20 cellular contexts compared by ENCODE assay signal in genomic region chr6:52124126-52125121, GRCh38. TPM values are rescaled to one million over a fixed set of nuclear protein-coding genes. Genes with fewer than 3 reads are reported as not detected.
DNase-seq lines count a peak whose midpoint lies in the region; ATAC-seq, FAIRE-seq and TF ChIP-seq lines count a peak whose summit lies in the region.
"Had no signal": no experiment of that assay in that cellular context is flagged by ENCODE, and none has a peak within 500 bp of the region (broad histone marks: within the 10 kb centered on the region; RNA-seq: fewer than 3 reads in every experiment).

No MANE protein-coding gene starts in this region.

- H3K79me2 ChIP-seq in HepG2 (ENCODE audit: insufficient read depth, low read length): no peaks in the 10 kb centered on the region

- H3K4me1 Mint-ChIP-seq in naive thymus-derived CD4-positive, alpha-beta T cell: no peaks in the 10 kb centered on the region

- TF ChIP-seq EP300 in HepG2 (IDR thresholded peaks at IDR 0.05; ENCODE audit: low read depth in 2 of 2, low read length in 2 of 2) (no peak), HepG2 (CRISPR knock-in tag; IDR thresholded peaks at IDR 0.05; ENCODE audit: borderline replicate concordance) (no peak)

- 56% methylated on average over 3 of the region's 3 CpGs for WGBS in HepG2 (ENCODE audit: low lambda C conversion rate)

- H4K20me1 ChIP-seq in HepG2 (ENCODE audit: insufficient read depth, low read length): no peaks in the 10 kb centered on the region

- H3K27me3 Mint-ChIP-seq in naive thymus-derived CD4-positive, alpha-beta T cell: peaks cover 23 to 56% (median 54%) of the 10 kb centered on the region in 5 donors

- H3K9ac ChIP-seq in HepG2 (ENCODE audit: insufficient read depth, low read depth, low read length): no peak overlapping the region

- no peaks in the 10 kb centered on the region for H3K4me1 ChIP-seq in foreskin keratinocyte
- H3K4me1 ChIP-seq in HepG2 (ENCODE audit: insufficient read depth, low read length): peaks cover 19% of the 10 kb centered on the region
- H3K4me1 ChIP-seq in naive thymus-derived CD4-positive, alpha-beta T cell (ENCODE audit: control insufficient read depth in 2 of 2, insufficient read depth in 2 of 2, low read length in 2 of 2): no peaks in the 10 kb centered on the region
- H3K4me1 ChIP-seq: BE2C, HAP-1 had no signal

- no TSS peak for BruUV-seq in HepG2 (replicated peaks; lab: Mats Ljungman, UMichigan)

- H3K4me3 ChIP-seq in HepG2 (replicated peaks in 1 of 3; ENCODE audit: insufficient read depth in 1 of 3, low read depth in 2 of 3, low read length in 3 of 3) (no peak overlapping the region), dorsolateral prefrontal cortex (no peak overlapping the region)
- no peak overlapping the region for H3K4me3 ChIP-seq in naive thymus-derived CD4-positive, alpha-beta T cell (ENCODE audit: low read length)
- H3K4me3 ChIP-seq: GM12878, HAP-1 had no signal

- peaks cover 0 to 20% (median 7%) of the 10 kb centered on the region in 11 donors for H3K9me3 Mint-ChIP-seq in naive thymus-derived CD4-positive, alpha-beta T cell

- no peaks in the 10 kb centered on the region for H3K9me3 ChIP-seq in HepG2 (ENCODE audit: low read length)
- no peaks in the 10 kb centered on the region for H3K9me3 ChIP-seq in naive thymus-derived CD4-positive, alpha-beta T cell (ENCODE audit: control insufficient read depth in 2 of 3, low read length in 3 of 3)
- H3K9me3 ChIP-seq: HAP-1 had no signal

- no peak overlapping the region for H2AFZ ChIP-seq in HepG2 (ENCODE audit: low read length)

- DNase-seq in DMS53 (lab: John Stamatoyannopoulos, UW): peak; percentile 17
- DNase-seq in DMS53 treated with DMSO at 0.1 percent for 48 hours (lab: John Stamatoyannopoulos, UW; ENCODE audit: unreplicated experiment): no peak
- no peak for DNase-seq in foreskin keratinocyte
- peak; percentile 8 for DNase-seq in HepG2 (ENCODE audit: low spot score)
- DNase-seq in hippocampal formation (lab: John Stamatoyannopoulos, UW): no peak
- no peak for DNase-seq in naive thymus-derived CD4-positive, alpha-beta T cell
- no peak for DNase-seq in dorsolateral prefrontal cortex
- DNase-seq: BE2C; CD4-positive, alpha-beta T cell; GDM1; KG1; NCI-H146; NCI-H2081; NCI-H524; SHP77 treated with DMSO at 0.1 percent for 48 hours had no signal

- ATAC-seq in foreskin keratinocyte (peak; percentile 32), HepG2 (peak; percentile 87), HG02571 (IDR thresholded peaks at IDR 0.05; ENCODE audit: unreplicated experiment) (no peak)
- ATAC-seq in naive thymus-derived CD4-positive, alpha-beta T cell: no peak
- ATAC-seq: GM12878 had no signal

- TF ChIP-seq POLR2A in HepG2 (IDR thresholded peaks at IDR 0.05; ENCODE audit: insufficient read depth in 1 of 2, low read depth in 2 of 2, low read length in 2 of 2): no peak

- intact Hi-C loops in HepG2 (cut with micrococcal nuclease; ENCODE audit: unreplicated experiment) (no loop called here), dorsolateral prefrontal cortex (cut with DNase I) (no loop called here)
- intact Hi-C loops in naive thymus-derived CD4-positive, alpha-beta T cell (cut with micrococcal nuclease): no loop called here

- H3K4me2 ChIP-seq in HepG2 (ENCODE audit: low read depth, low read length): peak overlapping the region; percentile 49

- H3K27me3 ChIP-seq in foreskin keratinocyte (peaks cover 13% of the 10 kb centered on the region), HepG2 (ENCODE audit: control insufficient read depth in 1 of 2, insufficient read depth in 2 of 2, low read length in 2 of 2) (no peaks in the 10 kb centered on the region), dorsolateral prefrontal cortex (peaks cover 0 to 44% (median 4%) of the 10 kb centered on the region in 45 donors)
- H3K27me3 ChIP-seq in naive thymus-derived CD4-positive, alpha-beta T cell (ENCODE audit: control insufficient read depth in 2 of 2, insufficient read depth in 2 of 2, low read length in 2 of 2): no peaks in the 10 kb centered on the region

- TF ChIP-seq RAD21 in HepG2 (CRISPR knock-in tag; IDR thresholded peaks at IDR 0.05): no peak

- H3K27ac ChIP-seq in foreskin keratinocyte (no peak overlapping the region), HepG2 (ENCODE audit: extremely low read length, insufficient read depth, low read length) (no peak overlapping the region), dorsolateral prefrontal cortex (no peak overlapping the region)
- no peak overlapping the region for H3K27ac ChIP-seq in naive thymus-derived CD4-positive, alpha-beta T cell (ENCODE audit: low read depth, low read length)
- H3K27ac ChIP-seq: 22Rv1 had no signal

- H3K4me3 Mint-ChIP-seq in naive thymus-derived CD4-positive, alpha-beta T cell: no peak overlapping the region
- H3K4me3 Mint-ChIP-seq: CD4-positive, alpha-beta T cell had no signal

- TF ChIP-seq CTCF in foreskin keratinocyte (conservative IDR thresholded peaks at IDR 0.05): no peak
- no peak for TF ChIP-seq CTCF in HepG2 (CRISPR knock-in tag; IDR thresholded peaks at IDR 0.05)
- TF ChIP-seq CTCF in dorsolateral prefrontal cortex (IDR thresholded peaks at IDR 0.05 in 54 of 56, conservative IDR thresholded peaks at IDR 0.05 in 2 of 56; ENCODE audit: low read depth in 1 of 56, partially characterized antibody in 56 of 56): no peak

- CTCF ChIA-PET in HepG2 (lab: Yijun Ruan, JAX; ENCODE audit: low intra/inter-chr PET ratio, low total read pairs): no interaction called here
- CTCF ChIA-PET in naive thymus-derived CD4-positive, alpha-beta T cell (lab: Charles Lee): no interaction called here

- no peak overlapping the region for H3K27ac Mint-ChIP-seq in naive thymus-derived CD4-positive, alpha-beta T cell
- H3K27ac Mint-ChIP-seq: CD4-positive, alpha-beta T cell had no signal

- H3K36me3 ChIP-seq in HepG2 (replicated peaks in 1 of 2; ENCODE audit: control insufficient read depth in 1 of 2, insufficient read depth in 2 of 2, low read length in 2 of 2): no peaks in the 10 kb centered on the region
- no peaks in the 10 kb centered on the region for H3K36me3 ChIP-seq in naive thymus-derived CD4-positive, alpha-beta T cell (ENCODE audit: control insufficient read depth in 2 of 3, insufficient read depth in 3 of 3, low read length in 3 of 3)
- H3K36me3 ChIP-seq: BE2C, HAP-1 had no signal

- peaks cover 0 to 3% (median 0%) of the 10 kb centered on the region in 5 donors for H3K36me3 Mint-ChIP-seq in naive thymus-derived CD4-positive, alpha-beta T cell

- in situ Hi-C loops in HepG2 (cut with HindIII; ENCODE audit: extremely low pct_ligation_motif_present, low pct_unique_long_range_greater_than_20kb): no loop called here

- FAIRE-seq in HepG2 (lab: Jason Lieb, UNC): peak; percentile 34
- FAIRE-seq: GM12878, GM18507 had no signal

- POLR2A ChIA-PET in HepG2 (lab: Yijun Ruan, JAX): no interaction called here
- POLR2A ChIA-PET in naive thymus-derived CD4-positive, alpha-beta T cell (lab: Charles Lee): no interaction called here

TF ChIP-seq in HepG2, 621 proteins besides CTCF, POLR2A, EP300 and RAD21 (continues in another document):
- no peak for TF ChIP-seq SRY (CRISPR knock-in tag; IDR thresholded peaks at IDR 0.05)
- TF ChIP-seq ZNF562 (CRISPR knock-in tag; IDR thresholded peaks at IDR 0.05; ENCODE audit: borderline replicate concordance): no peak
- peak; percentile 75; the same call in 1 of the 2 replicates for TF ChIP-seq MEIS1 (CRISPR knock-in tag; IDR thresholded peaks at IDR 0.05; ENCODE audit: borderline replicate concordance)
- TF ChIP-seq FOXJ3 (CRISPR knock-in tag; IDR thresholded peaks at IDR 0.05; ENCODE audit: borderline replicate concordance): peak; percentile 14; the same call in 1 of the 2 replicates
- no peak for TF ChIP-seq TFDP1 (CRISPR knock-in tag; IDR thresholded peaks at IDR 0.05; ENCODE audit: borderline replicate concordance)
- TF ChIP-seq ZNF263 (CRISPR knock-in tag; IDR thresholded peaks at IDR 0.05): 0 out of 2 replicates have a peak, but pooled peaks have one; percentile 32
- 0 out of 2 replicates have a peak, but pooled peaks have one; percentile 29 for TF ChIP-seq TBX2 (CRISPR knock-in tag; IDR thresholded peaks at IDR 0.05; ENCODE audit: borderline replicate concordance)

RNA-seq across cellular contexts. Expression of gene PKHD1, which starts 37.0 kb away (rescaled TPM):
- not detected in 2 replicates for total RNA-seq in foreskin keratinocyte
- polyA plus RNA-seq in foreskin keratinocyte: not detected in 2 replicates
- 0.10 and 0.13 TPM in 2 replicates for total RNA-seq in HepG2 (2016; rRNA removed; fragmentation: Illumina TruSeq; extraction: Trizol)
- total RNA-seq in HepG2 (2016; cell fraction: cytosol; rRNA removed; fragmentation: Illumina TruSeq; extraction: Trizol; ENCODE audit: low read depth): under 0.01 and 0.10 TPM in 2 replicates
- 0.03 and 0.15 TPM in 2 replicates for total RNA-seq in HepG2 (2016; cell fraction: insoluble cytoplasmic fraction; rRNA removed; fragmentation: Illumina TruSeq; extraction: Trizol)
- 0.07 and 0.09 TPM in 2 replicates for total RNA-seq in HepG2 (2016; cell fraction: membrane; rRNA removed; fragmentation: Illumina TruSeq; extraction: Trizol)
- total RNA-seq in HepG2 (2016; cell fraction: nucleus; rRNA removed; fragmentation: Illumina TruSeq; extraction: Trizol): 0.31 and 0.43 TPM in 2 replicates
- 0.01 TPM in 2 replicates for polyA plus RNA-seq in HepG2 (2011; rRNA removed)
- polyA plus RNA-seq in HepG2 (2011; cell fraction: cytosol; rRNA removed): under 0.01 and 0.01 TPM in 2 replicates
- 0.03 TPM in 2 replicates for polyA plus RNA-seq in HepG2 (2011; cell fraction: nucleus; rRNA removed)
- 0.01 and 0.04 TPM in 2 replicates for polyA plus RNA-seq in HepG2 (2012)
- not detected in 2 replicates for polyA plus RNA-seq in HepG2 (2016; cell fraction: cytosol; fragmentation: Illumina TruSeq; extraction: Trizol; ENCODE audit: low read depth)
- 0.03 TPM in 1 of 2 replicates, not detected in the other for polyA plus RNA-seq in HepG2 (2016; cell fraction: insoluble cytoplasmic fraction; fragmentation: Illumina TruSeq; extraction: Trizol; ENCODE audit: low read depth)
- polyA plus RNA-seq in HepG2 (2016; cell fraction: membrane; fragmentation: Illumina TruSeq; extraction: Trizol; ENCODE audit: low read depth): not detected in 2 replicates
- polyA plus RNA-seq in HepG2 (2016; cell fraction: nucleus; fragmentation: Illumina TruSeq; extraction: Trizol; ENCODE audit: insufficient read depth, low read depth): 0.07 and 0.16 TPM in 2 replicates
- polyA minus RNA-seq in HepG2 (2011; rRNA and poly(A)+ RNA removed; ENCODE audit: low replicate concordance): 0.02 TPM in 1 of 2 replicates, not detected in the other
- not detected in 2 replicates for polyA minus RNA-seq in HepG2 (2011; cell fraction: cytosol; rRNA and poly(A)+ RNA removed)
- polyA minus RNA-seq in HepG2 (2011; cell fraction: nucleus; rRNA and poly(A)+ RNA removed): 0.12 and 0.13 TPM in 2 replicates
- total RNA-seq in naive thymus-derived CD4-positive, alpha-beta T cell: not detected
- not detected for polyA plus RNA-seq in naive thymus-derived CD4-positive, alpha-beta T cell
- total RNA-seq in dorsolateral prefrontal cortex: under 1 TPM in 109 of 120 experiments, not detected in 11; 0.03 to 0.32 (median 0.07) TPM

Comparison
In these comparisons a context has a peak if more than half of its experiments do, and no peak if none do; other contexts are left out.
1. DNase-seq: peak in DMS53 (single experiment) and HepG2 (single experiment); none in DMS53 treated with DMSO at 0.1 percent for 48 hours (single experiment), foreskin keratinocyte (0 of 2), hippocampal formation (0 of 2), naive thymus-derived CD4-positive, alpha-beta T cell (0 of 9) and dorsolateral prefrontal cortex (0 of 10).
2. ATAC-seq: peak in foreskin keratinocyte (single experiment) and HepG2 (single experiment); none in naive thymus-derived CD4-positive, alpha-beta T cell (single experiment) and HG02571 (single experiment).